1 cellular context compared by ENCODE assay signal in the genomic region with DNA sequence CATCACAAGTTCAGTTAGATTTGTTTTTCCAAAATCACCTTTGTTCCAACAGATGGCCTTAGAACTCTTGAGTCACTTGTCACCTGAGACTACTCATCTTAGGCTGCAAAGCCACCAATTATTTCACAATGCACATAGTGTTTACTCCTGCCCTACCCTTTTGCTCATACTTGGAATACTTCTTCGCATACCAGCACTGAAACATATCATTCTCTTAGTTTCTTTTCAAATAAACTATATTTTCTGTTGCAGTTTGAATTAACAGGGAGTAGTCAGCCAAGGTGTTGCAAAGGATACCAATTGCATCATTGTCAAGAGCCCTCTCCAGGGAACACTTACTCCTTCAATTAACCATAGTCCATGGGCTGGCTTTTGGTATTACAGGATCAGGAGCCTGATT.
A peak's percentile ranks its signal among the peaks of the same experiment; 100 is the strongest.
TF ChIP-seq lines count a peak whose summit lies in the region.

No MANE protein-coding gene starts in this region.

TF ChIP-seq in HepG2, 621 proteins besides CTCF, POLR2A, EP300 and RAD21 (continued from another document):
- TF ChIP-seq, protein P1, sequence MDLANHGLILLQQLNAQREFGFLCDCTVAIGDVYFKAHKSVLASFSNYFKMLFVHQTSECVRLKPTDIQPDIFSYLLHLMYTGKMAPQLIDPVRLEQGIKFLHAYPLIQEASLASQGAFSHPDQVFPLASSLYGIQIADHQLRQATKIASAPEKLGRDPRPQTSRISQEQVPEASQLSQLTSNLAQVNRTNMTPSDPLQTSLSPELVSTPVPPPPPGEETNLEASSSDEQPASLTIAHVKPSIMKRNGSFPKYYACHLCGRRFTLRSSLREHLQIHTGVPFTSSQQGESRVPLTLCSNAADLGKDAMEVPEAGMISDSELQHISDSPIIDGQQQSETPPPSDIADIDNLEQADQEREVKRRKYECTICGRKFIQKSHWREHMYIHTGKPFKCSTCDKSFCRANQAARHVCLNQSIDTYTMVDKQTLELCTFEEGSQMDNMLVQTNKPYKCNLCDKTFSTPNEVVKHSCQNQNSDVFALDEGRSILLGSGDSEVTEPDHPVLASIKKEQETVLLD (CRISPR knock-in tag; IDR thresholded peaks at IDR 0.05; ENCODE audit: low read depth) = no peak
- TF ChIP-seq ZBTB10 (CRISPR knock-in tag; IDR thresholded peaks at IDR 0.05; ENCODE audit: borderline replicate concordance) (no peak), CEBPB (IDR thresholded peaks at IDR 0.05; ENCODE audit: borderline replicate concordance, low read depth, low read length) (peak; percentile 95), AHDC1 (CRISPR knock-in tag; IDR thresholded peaks at IDR 0.05; ENCODE audit: borderline replicate concordance) (peak; percentile 89), FOXP1 (IDR thresholded peaks at IDR 0.05) (peak; percentile 79), FOXP1 (CRISPR knock-in tag; IDR thresholded peaks at IDR 0.05) (peak; percentile 91), THAP11 (CRISPR knock-in tag; IDR thresholded peaks at IDR 0.05) (peak; percentile 71)
- TF ChIP-seq, protein P2, sequence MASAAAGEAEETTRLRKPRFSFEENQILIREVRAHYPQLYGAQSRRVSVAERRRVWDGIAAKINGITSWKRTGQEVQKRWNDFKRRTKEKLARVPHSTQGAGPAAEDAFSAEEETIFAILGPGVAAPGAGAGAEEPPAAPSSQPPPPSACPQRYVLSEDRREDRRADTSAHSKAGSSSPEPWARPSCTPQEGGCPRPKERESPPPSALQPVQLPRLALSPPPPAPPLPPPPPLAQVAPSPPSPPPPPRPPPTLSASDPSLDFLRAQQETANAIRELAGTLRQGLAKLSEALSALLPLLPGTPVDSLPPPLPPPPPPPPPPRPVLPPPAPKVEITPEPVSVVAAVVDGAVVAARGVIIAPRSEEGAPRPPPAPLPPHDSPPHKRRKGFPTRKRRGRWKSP (CRISPR knock-in tag; IDR thresholded peaks at IDR 0.05) = peak; percentile 39; the same call in 1 of the 2 replicates
TF ChIP-seq in HepG2: peak in this region for 111.
